8 cellular contexts compared by ENCODE assay signal in genomic region chr3:133662256-133662773, GRCh38. TPM values are rescaled to one million over a fixed set of nuclear protein-coding genes. Genes with fewer than 3 reads are reported as not detected.
DNase-seq lines count a peak whose midpoint lies in the region; ATAC-seq, FAIRE-seq and TF ChIP-seq lines count a peak whose summit lies in the region.

No MANE protein-coding gene starts in this region.

- H3K9ac ChIP-seq in HepG2 (ENCODE audit: insufficient read depth, low read depth, low read length) = peak overlapping the region; percentile 84

- peaks cover 0 to 14% of the 10 kb centered on the region in 2 experiments; a peak in 3 of 5 replicates for H3K36me3 ChIP-seq in HepG2 (replicated peaks in 1 of 2; ENCODE audit: control insufficient read depth in 1 of 2, insufficient read depth in 2 of 2, low read length in 2 of 2)

- 9% methylated on average over 10 of the region's 10 CpGs for WGBS in HepG2 (ENCODE audit: low lambda C conversion rate)

- peak; percentile 54; the same call in 1 of the 2 replicates for TF ChIP-seq RAD21 in HepG2 (CRISPR knock-in tag; IDR thresholded peaks at IDR 0.05)

- H3K4me1 Mint-ChIP-seq in chondrocyte (ENCODE audit: low read depth) = peaks cover 30% of the 10 kb centered on the region
- H3K4me1 Mint-ChIP-seq in stimulated activated naive CD8-positive, alpha-beta T cell treated with anti-CD3 and anti-CD28 coated beads, Interleukin-15, Interleukin-2, amounts not matched to agents 100 ng/mL and 50 ng/mL, for 24 hours (ENCODE audit: low read depth) = peaks cover 44% of the 10 kb centered on the region

- H3K27ac ChIP-seq in HL-60 (replicated peaks) = peak overlapping the region; percentile 89
- H3K27ac ChIP-seq in HepG2 (ENCODE audit: extremely low read length, insufficient read depth, low read length) = peak overlapping the region; percentile 70

- no peaks in the 10 kb centered on the region for H3K27me3 ChIP-seq in HL-60 (ENCODE audit: insufficient read depth, poor library complexity, severe bottlenecking)
- H3K27me3 ChIP-seq in HepG2 (ENCODE audit: control insufficient read depth in 1 of 2, insufficient read depth in 2 of 2, low read length in 2 of 2) = no peaks in the 10 kb centered on the region; a peak in 1 of 5 replicates

- ATAC-seq in GM19467 (IDR thresholded peaks at IDR 0.05; ENCODE audit: unreplicated experiment) (peak; percentile 26), HepG2 (peak; percentile 88), HG03025 (IDR thresholded peaks at IDR 0.05; ENCODE audit: low FRiP score, unreplicated experiment) (no peak)

- H3K27me3 Mint-ChIP-seq in chondrocyte (ENCODE audit: low read depth) = no peaks in the 10 kb centered on the region
- no peaks in the 10 kb centered on the region for H3K27me3 Mint-ChIP-seq in stimulated activated naive CD8-positive, alpha-beta T cell treated with anti-CD3 and anti-CD28 coated beads, Interleukin-15, Interleukin-2, amounts not matched to agents 100 ng/mL and 50 ng/mL, for 24 hours

- peaks cover 65% of the 10 kb centered on the region for H3K4me1 ChIP-seq in HepG2 (ENCODE audit: insufficient read depth, low read length)

- H3K4me3 ChIP-seq in HL-60 (replicated peaks; ENCODE audit: insufficient read depth, low read length) = peak overlapping the region; percentile 93
- peak overlapping the region; percentile 80 to 91 (median 88) for H3K4me3 ChIP-seq in HepG2 (replicated peaks in 1 of 3; ENCODE audit: insufficient read depth in 1 of 3, low read depth in 2 of 3, low read length in 3 of 3)

- intact Hi-C loops in HepG2 (cut with micrococcal nuclease; ENCODE audit: unreplicated experiment) = loop anchor here (2.0 to 5.0 kb wide), 3 partner anchors 45 to 160 kb away; no protein-coding TSS in a partner anchor

- H3K4me2 ChIP-seq in HepG2 (ENCODE audit: low read depth, low read length) = peak overlapping the region; percentile 95

- POLR2A ChIA-PET in HepG2 (lab: Yijun Ruan, JAX) = interaction anchor here (0.8 to 1.8 kb wide), 6 partner anchors 71 to 108 kb away, joined by 3 to 9 read pairs (median 4); partner anchors contain the start of gene TF

- peak; percentile 69 for DNase-seq in DMS79 treated with DMSO at 0.1 percent for 48 hours (lab: John Stamatoyannopoulos, UW)
- DNase-seq in HL-60 (ENCODE audit: low read depth in 1 of 2, low spot score in 1 of 2) = peak in 1 of 2 experiments; percentile 36
- peak; percentile 56 for DNase-seq in RPMI7951 (ENCODE audit: low read depth)
- no peak for DNase-seq in chondrocyte (ENCODE audit: low spot score)
- peak; percentile 71 for DNase-seq in HepG2 (ENCODE audit: low spot score)

- TF ChIP-seq POLR2A in HepG2 (IDR thresholded peaks at IDR 0.05; ENCODE audit: insufficient read depth in 1 of 2, low read depth in 2 of 2, low read length in 2 of 2) = no peak

- peaks cover 45% of the 10 kb centered on the region for H3K79me2 ChIP-seq in HepG2 (ENCODE audit: insufficient read depth, low read length)

- no peaks in the 10 kb centered on the region for H4K20me1 ChIP-seq in HepG2 (ENCODE audit: insufficient read depth, low read length)

- in situ Hi-C loops in HepG2 (cut with HindIII; ENCODE audit: extremely low pct_ligation_motif_present, low pct_unique_long_range_greater_than_20kb) = loop anchor here (5.0 kb wide), 2 partner anchors 85 to 160 kb away; partner anchors contain the start of gene TF

- TF ChIP-seq CTCF in HL-60 (IDR thresholded peaks at IDR 0.05; ENCODE audit: insufficient read depth, low read length) = no peak
- peak; percentile 63 for TF ChIP-seq CTCF in chondrocyte (IDR thresholded peaks at IDR 0.05)
- TF ChIP-seq CTCF in HepG2 (CRISPR knock-in tag; IDR thresholded peaks at IDR 0.05) = peak; percentile 83

- TSS peak; percentile 90 for BruUV-seq in HepG2 (replicated peaks; lab: Mats Ljungman, UMichigan)

- peak; percentile 93 for FAIRE-seq in HepG2 (lab: Jason Lieb, UNC)

- CTCF ChIA-PET in HepG2 (lab: Yijun Ruan, JAX; ENCODE audit: low intra/inter-chr PET ratio, low total read pairs) = interaction anchor here (0.8 to 2.7 kb wide), 3 partner anchors 80 to 160 kb away, joined by 3 to 10 read pairs (median 3); no protein-coding TSS in a partner anchor

- peaks cover 4% of the 10 kb centered on the region for H3K36me3 Mint-ChIP-seq in chondrocyte (ENCODE audit: low read depth)
- peaks cover 38% of the 10 kb centered on the region for H3K36me3 Mint-ChIP-seq in stimulated activated naive CD8-positive, alpha-beta T cell treated with anti-CD3 and anti-CD28 coated beads, Interleukin-15, Interleukin-2, amounts not matched to agents 100 ng/mL and 50 ng/mL, for 24 hours (ENCODE audit: low read depth)

- no peak for TF ChIP-seq EP300 in HepG2 (IDR thresholded peaks at IDR 0.05; ENCODE audit: low read depth in 2 of 2, low read length in 2 of 2)
- no peak for TF ChIP-seq EP300 in HepG2 (CRISPR knock-in tag; IDR thresholded peaks at IDR 0.05; ENCODE audit: borderline replicate concordance)

- no peaks in the 10 kb centered on the region for H3K9me3 ChIP-seq in HepG2 (ENCODE audit: low read length)

- H2AFZ ChIP-seq in HepG2 (ENCODE audit: low read length) = peak overlapping the region; percentile 67

- H3K4me3 Mint-ChIP-seq in chondrocyte (ENCODE audit: unreplicated experiment) = peak overlapping the region; percentile 98
- H3K4me3 Mint-ChIP-seq in stimulated activated naive CD8-positive, alpha-beta T cell treated with anti-CD3 and anti-CD28 coated beads, Interleukin-15, Interleukin-2, amounts not matched to agents 100 ng/mL and 50 ng/mL, for 24 hours = peak overlapping the region; percentile 97

- H3K27ac Mint-ChIP-seq in chondrocyte (ENCODE audit: unreplicated experiment) = peak overlapping the region; percentile 98
- H3K27ac Mint-ChIP-seq in stimulated activated naive CD8-positive, alpha-beta T cell treated with anti-CD3 and anti-CD28 coated beads, Interleukin-15, Interleukin-2, amounts not matched to agents 100 ng/mL and 50 ng/mL, for 24 hours = peak overlapping the region; percentile 98

- no peaks in the 10 kb centered on the region for H3K9me3 Mint-ChIP-seq in chondrocyte (ENCODE audit: low read depth)
- no peaks in the 10 kb centered on the region for H3K9me3 Mint-ChIP-seq in stimulated activated naive CD8-positive, alpha-beta T cell treated with anti-CD3 and anti-CD28 coated beads, Interleukin-15, Interleukin-2, amounts not matched to agents 100 ng/mL and 50 ng/mL, for 24 hours

TF ChIP-seq in HepG2, 621 proteins besides CTCF, POLR2A, EP300 and RAD21 (continues in another document):
- TF ChIP-seq CBFB (CRISPR knock-in tag; IDR thresholded peaks at IDR 0.05) (no peak), MLLT10 (CRISPR knock-in tag; IDR thresholded peaks at IDR 0.05) (no peak), ZNF7 (CRISPR knock-in tag; IDR thresholded peaks at IDR 0.05) (no peak), ZBTB7B (CRISPR knock-in tag; IDR thresholded peaks at IDR 0.05) (no peak), ZNF263 (CRISPR knock-in tag; IDR thresholded peaks at IDR 0.05) (no peak), HCFC1 (IDR thresholded peaks at IDR 0.05; ENCODE audit: low read depth, low read length) (no peak), RBFOX2 (IDR thresholded peaks at IDR 0.05; ENCODE audit: low read depth, low read length) (no peak), NAIF1 (CRISPR knock-in tag; IDR thresholded peaks at IDR 0.05; ENCODE audit: borderline replicate concordance) (0 out of 2 replicates have a peak, but pooled peaks have one; percentile 42)
- TF ChIP-seq, protein P1, sequence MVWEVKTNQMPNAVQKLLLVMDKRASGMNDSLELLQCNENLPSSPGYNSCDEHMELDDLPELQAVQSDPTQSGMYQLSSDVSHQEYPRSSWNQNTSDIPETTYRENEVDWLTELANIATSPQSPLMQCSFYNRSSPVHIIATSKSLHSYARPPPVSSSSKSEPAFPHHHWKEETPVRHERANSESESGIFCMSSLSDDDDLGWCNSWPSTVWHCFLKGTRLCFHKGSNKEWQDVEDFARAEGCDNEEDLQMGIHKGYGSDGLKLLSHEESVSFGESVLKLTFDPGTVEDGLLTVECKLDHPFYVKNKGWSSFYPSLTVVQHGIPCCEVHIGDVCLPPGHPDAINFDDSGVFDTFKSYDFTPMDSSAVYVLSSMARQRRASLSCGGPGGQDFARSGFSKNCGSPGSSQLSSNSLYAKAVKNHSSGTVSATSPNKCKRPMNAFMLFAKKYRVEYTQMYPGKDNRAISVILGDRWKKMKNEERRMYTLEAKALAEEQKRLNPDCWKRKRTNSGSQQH (CRISPR knock-in tag; IDR thresholded peaks at IDR 0.05; ENCODE audit: low read depth) = no peak

RNA-seq across cellular contexts. Expression of gene TOPBP1, which starts 0.6 kb away (rescaled TPM):
- total RNA-seq in RPMI7951 (2014; rRNA removed; shearing (Covaris generic)) = 57.5 and 66.9 TPM in 2 replicates
- 16.5 to 22.8 TPM (median 18.1 TPM) in 3 replicates for total RNA-seq in chondrocyte
- 42.9 and 59.3 TPM in 2 replicates for total RNA-seq in HepG2 (2016; rRNA removed; fragmentation: Illumina TruSeq; extraction: Trizol)
- 12.5 and 13.2 TPM in 2 replicates for total RNA-seq in HepG2 (2016; cell fraction: cytosol; rRNA removed; fragmentation: Illumina TruSeq; extraction: Trizol; ENCODE audit: low read depth)
- total RNA-seq in HepG2 (2016; cell fraction: insoluble cytoplasmic fraction; rRNA removed; fragmentation: Illumina TruSeq; extraction: Trizol) = 41.9 and 62.6 TPM in 2 replicates
- total RNA-seq in HepG2 (2016; cell fraction: membrane; rRNA removed; fragmentation: Illumina TruSeq; extraction: Trizol) = 30.0 and 35.4 TPM in 2 replicates
- total RNA-seq in HepG2 (2016; cell fraction: nucleus; rRNA removed; fragmentation: Illumina TruSeq; extraction: Trizol) = 56.6 and 67.4 TPM in 2 replicates
- polyA plus RNA-seq in HepG2 (2011; rRNA removed) = 15.5 and 24.3 TPM in 2 replicates
- polyA plus RNA-seq in HepG2 (2011; cell fraction: cytosol; rRNA removed) = 8.5 and 8.6 TPM in 2 replicates
- 41.0 and 46.8 TPM in 2 replicates for polyA plus RNA-seq in HepG2 (2011; cell fraction: nucleus; rRNA removed)
- 12.5 and 16.7 TPM in 2 replicates for polyA plus RNA-seq in HepG2 (2012)
- polyA plus RNA-seq in HepG2 (2016; cell fraction: cytosol; fragmentation: Illumina TruSeq; extraction: Trizol; ENCODE audit: low read depth) = 3.0 and 3.5 TPM in 2 replicates
- 36.7 and 42.1 TPM in 2 replicates for polyA plus RNA-seq in HepG2 (2016; cell fraction: insoluble cytoplasmic fraction; fragmentation: Illumina TruSeq; extraction: Trizol; ENCODE audit: low read depth)
- polyA plus RNA-seq in HepG2 (2016; cell fraction: membrane; fragmentation: Illumina TruSeq; extraction: Trizol; ENCODE audit: low read depth) = 12.7 and 14.9 TPM in 2 replicates
- 65.4 and 74.6 TPM in 2 replicates for polyA plus RNA-seq in HepG2 (2016; cell fraction: nucleus; fragmentation: Illumina TruSeq; extraction: Trizol; ENCODE audit: insufficient read depth, low read depth)
- polyA minus RNA-seq in HepG2 (2011; rRNA and poly(A)+ RNA removed; ENCODE audit: low replicate concordance) = 16.5 and 72.6 TPM in 2 replicates
- polyA minus RNA-seq in HepG2 (2011; cell fraction: cytosol; rRNA and poly(A)+ RNA removed) = 8.1 and 9.6 TPM in 2 replicates
- polyA minus RNA-seq in HepG2 (2011; cell fraction: nucleus; rRNA and poly(A)+ RNA removed) = 58.9 and 72.9 TPM in 2 replicates
